1 cellular context compared by ENCODE assay signal in the genomic region with DNA sequence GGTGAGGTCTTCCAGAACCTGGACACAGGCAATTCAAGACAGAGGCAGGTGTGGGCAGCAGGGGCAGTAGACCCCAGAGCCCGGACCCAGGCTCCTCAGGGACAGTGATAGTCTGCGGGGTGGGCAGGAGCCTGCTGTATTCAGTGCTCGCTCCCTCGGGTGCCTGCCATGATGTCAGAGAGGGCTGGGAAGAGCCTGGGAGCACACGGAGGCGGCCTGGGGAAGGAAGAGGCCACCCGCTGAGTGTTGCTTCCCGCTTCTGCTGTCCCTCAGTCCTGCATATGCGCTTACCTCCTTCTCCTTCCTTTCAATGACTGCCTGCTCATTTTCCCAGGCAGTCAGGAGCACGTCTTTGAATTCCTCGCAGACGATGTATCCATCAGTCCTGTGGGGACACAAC.
TF ChIP-seq lines count a peak whose summit lies in the region.

No MANE protein-coding gene starts in this region.

TF ChIP-seq in K562, 482 proteins besides CTCF, POLR2A, EP300 and RAD21:
- TF ChIP-seq POLR2B (IDR thresholded peaks at IDR 0.05; ENCODE audit: low read depth, partially characterized antibody) (no peak), POLR2G (IDR thresholded peaks at IDR 0.05; ENCODE audit: low read depth, low read length) (peak; percentile 39; the same call in 1 of the 2 replicates), NCOA4 (IDR thresholded peaks at IDR 0.05; ENCODE audit: partially characterized antibody) (no peak)
